27 cellular contexts compared by ENCODE assay signal in genomic region chr11:2168286-2169000, GRCh38. TPM values are rescaled to one million over a fixed set of nuclear protein-coding genes. Genes with fewer than 3 reads are reported as not detected.
DNase-seq lines count a peak whose midpoint lies in the region; FAIRE-seq and TF ChIP-seq lines count a peak whose summit lies in the region.
"Had no signal": no experiment of that assay in that cellular context is flagged by ENCODE, and none has a peak within 500 bp of the region (broad histone marks: within the 10 kb centered on the region; RNA-seq: fewer than 3 reads in every experiment).

No MANE protein-coding gene starts in this region.

- H3K23ac ChIP-seq in H1 (ENCODE audit: insufficient read length) = no peak overlapping the region

- POLR2A ChIA-PET in H1 (lab: Charles Lee; ENCODE audit: partially characterized antibody) (no interaction called here), Caco-2 (lab: Charles Lee) (no interaction called here)

- no peak overlapping the region for H3K56ac ChIP-seq in H1 (replicated peaks; ENCODE audit: insufficient read length, low read depth, low read length)

- no peak overlapping the region for H3K14ac ChIP-seq in H1 (ENCODE audit: insufficient read length)

- no peak overlapping the region for H2BK15ac ChIP-seq in H1 (ENCODE audit: low read length)

- H3K79me1 ChIP-seq in H1 (ENCODE audit: low read depth, low read length) = no peaks in the 10 kb centered on the region

- H3K36me3 ChIP-seq in mammary epithelial cell (ENCODE audit: insufficient read depth, low read length) = no peaks in the 10 kb centered on the region
- H3K36me3 ChIP-seq in H1 (ENCODE audit: control insufficient read depth in 2 of 4, insufficient read depth in 4 of 4, low read length in 3 of 4) = no peaks in the 10 kb centered on the region; a peak in 1 of 8 replicates
- H3K36me3 ChIP-seq in osteoblast (ENCODE audit: insufficient read depth, low read length) = no peaks in the 10 kb centered on the region
- no peaks in the 10 kb centered on the region for H3K36me3 ChIP-seq in Caco-2 (ENCODE audit: control insufficient read depth, insufficient read depth, low read length)
- no peaks in the 10 kb centered on the region for H3K36me3 ChIP-seq in hepatocyte (replicated peaks; ENCODE audit: insufficient read depth, low read depth)
- H3K36me3 ChIP-seq: BLaER1, SJSA1 had no signal

- no peak overlapping the region for H2AFZ ChIP-seq in mammary epithelial cell (ENCODE audit: low read depth, low read length)
- H2AFZ ChIP-seq in H1 (ENCODE audit: low read length) = no peak overlapping the region
- no peak overlapping the region for H2AFZ ChIP-seq in osteoblast (ENCODE audit: low read length)
- no peak overlapping the region for H2AFZ ChIP-seq in hepatocyte
- H2AFZ ChIP-seq: GM23248 had no signal

- TF ChIP-seq CTCF in mammary epithelial cell (conservative IDR thresholded peaks at IDR 0.05 in 1 of 2, IDR thresholded peaks at IDR 0.05 in 1 of 2; ENCODE audit: extremely low read depth in 1 of 2, insufficient read depth in 1 of 2, low read depth in 1 of 2, low read length in 2 of 2) (no peak), H1 (IDR thresholded peaks at IDR 0.05; ENCODE audit: control extremely low read depth in 1 of 3, insufficient read depth in 1 of 3, low read depth in 1 of 3, low read length in 3 of 3) (no peak), osteoblast (IDR thresholded peaks at IDR 0.05; ENCODE audit: extremely low read depth, low read depth, low read length) (no peak), Caco-2 (IDR thresholded peaks at IDR 0.05; ENCODE audit: insufficient read depth in 1 of 2, low read depth in 1 of 2, low read length in 1 of 2, severe bottlenecking in 1 of 2, unreplicated experiment in 1 of 2) (no peak), hepatocyte (IDR thresholded peaks at IDR 0.05; ENCODE audit: poor library complexity) (no peak)

- H3K4me2 ChIP-seq in mammary epithelial cell (ENCODE audit: insufficient read depth, low read depth, low read length) = no peak overlapping the region
- H3K4me2 ChIP-seq in H1 (ENCODE audit: insufficient read depth in 1 of 2, low read depth in 2 of 2, low read length in 2 of 2) = no peak overlapping the region
- no peak overlapping the region for H3K4me2 ChIP-seq in osteoblast (ENCODE audit: insufficient read depth, low read length)
- no peak overlapping the region for H3K4me2 ChIP-seq in hepatocyte
- H3K4me2 ChIP-seq: KMS-11 had no signal

- no peak overlapping the region for H4K91ac ChIP-seq in H1 (replicated peaks; ENCODE audit: insufficient read length, low read length)

- peak overlapping the region; percentile 51; the same call in 1 of the 2 replicates for H4K8ac ChIP-seq in H1 (ENCODE audit: extremely low read depth, insufficient read depth, low read length)

- TF ChIP-seq POLR2A in H1 (IDR thresholded peaks at IDR 0.05; ENCODE audit: control extremely low read depth in 1 of 2, low read depth in 2 of 2, low read length in 2 of 2) = no peak

- H4K5ac ChIP-seq in H1 (ENCODE audit: insufficient read length, low read depth, low read length) = no peak overlapping the region

- TF ChIP-seq RAD21 in H1 (IDR thresholded peaks at IDR 0.05 in 1 of 2, conservative IDR thresholded peaks at IDR 0.05 in 1 of 2; ENCODE audit: low read depth in 2 of 2, low read length in 2 of 2) = no peak

- intact Hi-C loops in mammary epithelial cell (cut with micrococcal nuclease) (no loop called here), Caco-2 (cut with micrococcal nuclease; ENCODE audit: unreplicated experiment) (no loop called here)

- H4K20me1 ChIP-seq in mammary epithelial cell (ENCODE audit: insufficient read depth, low read length) = no peaks in the 10 kb centered on the region
- H4K20me1 ChIP-seq in H1 (replicated peaks in 1 of 2; ENCODE audit: control insufficient read depth in 1 of 2, insufficient read depth in 2 of 2, low read length in 2 of 2) = no peaks in the 10 kb centered on the region
- no peaks in the 10 kb centered on the region for H4K20me1 ChIP-seq in osteoblast (ENCODE audit: insufficient read depth, low read length)
- no peaks in the 10 kb centered on the region for H4K20me1 ChIP-seq in hepatocyte (ENCODE audit: insufficient read depth, poor library complexity, severe bottlenecking)

- no peak overlapping the region for H2AK5ac ChIP-seq in H1 (ENCODE audit: low read depth, low read length)

- peaks cover 4% of the 10 kb centered on the region for H3K27me3 ChIP-seq in mammary epithelial cell (ENCODE audit: insufficient read depth, low read length)
- H3K27me3 ChIP-seq in H1 (replicated peaks in 1 of 4; ENCODE audit: control insufficient read depth in 3 of 4, extremely low read depth in 1 of 4, insufficient read depth in 3 of 4, low read length in 3 of 4) = peaks cover 0 to 14% (median 0%) of the 10 kb centered on the region in 4 experiments; a peak in 3 of 7 replicates
- H3K27me3 ChIP-seq in osteoblast (ENCODE audit: insufficient read depth, low read length) = no peaks in the 10 kb centered on the region
- no peaks in the 10 kb centered on the region for H3K27me3 ChIP-seq in Caco-2 (replicated peaks; ENCODE audit: control insufficient read depth, insufficient read depth, low read length)
- H3K27me3 ChIP-seq in hepatocyte = no peaks in the 10 kb centered on the region

- CTCF ChIA-PET in mammary epithelial cell (lab: Charles Lee; ENCODE audit: low non-redundant PET) = no interaction called here
- CTCF ChIA-PET in H1 (lab: Charles Lee; ENCODE audit: partially characterized antibody) = interaction anchor here (0.9 to 20.6 kb wide), 5 partner anchors 15 to 335 kb away, joined by 3 to 244 read pairs (median 5); partner anchors contain the start of gene INS
- CTCF ChIA-PET in Caco-2 (lab: Charles Lee) = interaction anchor here (0.6 to 11.5 kb wide), 5 partner anchors 12 to 252 kb away, joined by 4 to 168 read pairs (median 5); no protein-coding TSS in a partner anchor

- DNase-seq in T47D (ENCODE audit: low read depth in 1 of 2, low spot score in 1 of 2) (peak; percentile 29 to 57), mammary epithelial cell (no peak), H1 (ENCODE audit: low read depth in 1 of 2, low spot score in 2 of 2) (no peak), osteoblast (ENCODE audit: insufficient read length, low spot score, missing footprints) (peak; percentile 90), Caco-2 (no peak), NCI-H69 (lab: John Stamatoyannopoulos, UW) (no peak), hepatocyte (ENCODE audit: low spot score) (no peak)
- DNase-seq: CD4-positive, CD25-positive, alpha-beta regulatory T cell; GM23248; H9; HFFc6; MM.1S; NCI-H1694 treated with DMSO at 0.1 percent for 48 hours; NCI-H2081 treated with DMSO at 0.1 percent for 48 hours; NCI-H2171; NCI-H226; NCI-H510A; NCI-H748 treated with DMSO at 0.1 percent for 48 hours; Right ventricle myocardium superior had no signal

- H3K9me2 ChIP-seq in hepatocyte (replicated peaks; ENCODE audit: insufficient read depth) = no peaks in the 10 kb centered on the region

- H3K18ac ChIP-seq in H1 (ENCODE audit: extremely low read depth, low read length) = no peak overlapping the region

- no peak overlapping the region for H3K27ac Mint-ChIP-seq in Caco-2 (ENCODE audit: unreplicated experiment)
- H3K27ac Mint-ChIP-seq: CD4-positive, CD25-positive, alpha-beta regulatory T cell; H9; HFFc6; IgD-negative memory B cell had no signal

- no peak overlapping the region for H3K9ac ChIP-seq in mammary epithelial cell (ENCODE audit: insufficient read depth, low read length)
- H3K9ac ChIP-seq in H1 (replicated peaks in 1 of 4; ENCODE audit: extremely low read depth in 1 of 4, low read depth in 3 of 4, low read length in 3 of 4) = no peak overlapping the region; a peak in 1 of 7 replicates
- H3K9ac ChIP-seq: BLaER1, GM23248, KMS-11 had no signal

- no peaks in the 10 kb centered on the region for H3K4me1 Mint-ChIP-seq in Caco-2 (ENCODE audit: low read depth, unreplicated experiment)
- H3K4me1 Mint-ChIP-seq: CD4-positive, CD25-positive, alpha-beta regulatory T cell; IgD-negative memory B cell had no signal

- 64% methylated on average over 26 of the region's 33 CpGs for WGBS in mammary epithelial cell (ENCODE audit: low coverage, missing lambda C conversion rate)
- WGBS in H1 (ENCODE audit: extremely low coverage in 1 of 2, insufficient coverage in 1 of 2, insufficient read length in 1 of 2, insufficient replicate concordance in 2 of 2, low coverage in 1 of 2, low lambda C conversion rate in 2 of 2, missing lambda C conversion rate in 1 of 2), 2 experiments = 88% methylated on average over 24 of the region's 33 CpGs; no CpG with 5 or more reads in 1 of the 2 experiments
- WGBS in hepatocyte (ENCODE audit: low lambda C conversion rate, missing lambda C conversion rate) = 94% methylated on average over 31 of the region's 33 CpGs

- H3K79me2 ChIP-seq in mammary epithelial cell (ENCODE audit: insufficient read depth, low read length) (no peaks in the 10 kb centered on the region), H1 (ENCODE audit: control insufficient read depth in 1 of 2, insufficient read depth in 2 of 2, low read length in 2 of 2) (no peaks in the 10 kb centered on the region), osteoblast (ENCODE audit: insufficient read depth, low read length) (no peaks in the 10 kb centered on the region), hepatocyte (no peaks in the 10 kb centered on the region)

- dilution Hi-C loops in mammary epithelial cell (cut with HindIII; ENCODE audit: low sequenced_read_pairs) = no loop called here

- H3K4me1 ChIP-seq in mammary epithelial cell (ENCODE audit: insufficient read depth, low read length) (peaks cover 3% of the 10 kb centered on the region), H1 (replicated peaks in 1 of 4; ENCODE audit: control insufficient read depth in 3 of 4, insufficient read depth in 4 of 4, low read length in 3 of 4) (peaks cover 0 to 6% (median 1%) of the 10 kb centered on the region in 4 experiments; a peak in 2 of 7 replicates), osteoblast (ENCODE audit: insufficient read depth, low read length) (no peaks in the 10 kb centered on the region), Caco-2 (peaks cover 10% of the 10 kb centered on the region), hepatocyte (ENCODE audit: insufficient read depth) (peaks cover 5% of the 10 kb centered on the region)
- H3K4me1 ChIP-seq: SJSA1 had no signal

- H3K27me3 Mint-ChIP-seq in Caco-2 (ENCODE audit: insufficient read depth, unreplicated experiment) = no peaks in the 10 kb centered on the region
- H3K27me3 Mint-ChIP-seq: CD4-positive, CD25-positive, alpha-beta regulatory T cell had no signal

- H3K23me2 ChIP-seq in H1 (ENCODE audit: low read depth, low read length) = no peaks in the 10 kb centered on the region

- H2BK5ac ChIP-seq in H1 (ENCODE audit: low read depth, low read length) = no peak overlapping the region

- H3K4me3 Mint-ChIP-seq in Caco-2 (ENCODE audit: unreplicated experiment) = no peak overlapping the region
- H3K4me3 Mint-ChIP-seq: CD4-positive, CD25-positive, alpha-beta regulatory T cell; H9; HFFc6 had no signal

- H3K9me3 ChIP-seq in mammary epithelial cell (replicated peaks; ENCODE audit: insufficient read depth, low read length) (no peaks in the 10 kb centered on the region), H1 (ENCODE audit: insufficient read depth in 2 of 2, low read depth in 1 of 2, low read length in 1 of 2) (no peaks in the 10 kb centered on the region), osteoblast (ENCODE audit: low read depth, low read length) (no peaks in the 10 kb centered on the region), Caco-2 (no peaks in the 10 kb centered on the region), hepatocyte (ENCODE audit: low read depth) (no peaks in the 10 kb centered on the region)
- H3K9me3 ChIP-seq: BLaER1, SJSA1 had no signal

- H2BK120ac ChIP-seq in H1 (replicated peaks; ENCODE audit: low read depth, low read length) = no peak overlapping the region

- no peak for TF ChIP-seq EP300 in H1 (IDR thresholded peaks at IDR 0.05; ENCODE audit: borderline replicate concordance in 1 of 2, low read depth in 2 of 2, low read length in 2 of 2)

- H3K9me3 Mint-ChIP-seq in Caco-2 (ENCODE audit: unreplicated experiment) = no peaks in the 10 kb centered on the region
- H3K9me3 Mint-ChIP-seq: CD4-positive, CD25-positive, alpha-beta regulatory T cell; H9; HFFc6; IgD-negative memory B cell had no signal

- H3K4me3 ChIP-seq in mammary epithelial cell (replicated peaks in 1 of 3; ENCODE audit: insufficient read depth in 1 of 3, low read depth in 2 of 3, low read length in 3 of 3) (no peak overlapping the region), H1 (ENCODE audit: extremely low read depth in 1 of 4, insufficient read depth in 2 of 4, low read depth in 3 of 4, low read length in 4 of 4) (no peak overlapping the region), osteoblast (ENCODE audit: insufficient read depth, low read length) (no peak overlapping the region), Caco-2 (ENCODE audit: low read depth, low read length) (no peak overlapping the region), hepatocyte (no peak overlapping the region)
- H3K4me3 ChIP-seq: BLaER1, GM23248, SJSA1 had no signal

- no peaks in the 10 kb centered on the region for H3K36me3 Mint-ChIP-seq in Caco-2 (ENCODE audit: insufficient read depth, unreplicated experiment)
- H3K36me3 Mint-ChIP-seq: CD4-positive, CD25-positive, alpha-beta regulatory T cell; IgD-negative memory B cell had no signal

- in situ Hi-C loops in T47D (cut with HindIII; ENCODE audit: low pct_unique_long_range_greater_than_20kb, low sequenced_read_pairs) (no loop called here), mammary epithelial cell (cut with MboI; ENCODE audit: low sequenced_read_pairs in 2 of 2) (loop anchor here in 1 of 2 donors (25.0 kb wide), 1 partner anchor 481 kb away; the partner anchor contains the start of gene KRTAP5-6)

- H3K27ac ChIP-seq in mammary epithelial cell (ENCODE audit: insufficient read depth, low read depth, low read length) (no peak overlapping the region), H1 (ENCODE audit: low read depth, low read length) (no peak overlapping the region), osteoblast (ENCODE audit: low read depth, low read length) (no peak overlapping the region), hepatocyte (no peak overlapping the region)
- H3K27ac ChIP-seq: BLaER1, GM23248, KMS-11, SJSA1 had no signal

- FAIRE-seq in H1 (lab: Jason Lieb, UNC) = no peak
- FAIRE-seq: D721Med, G401.6 had no signal

- no TSS peak for BruUV-seq in mammary epithelial cell (replicated peaks; lab: Mats Ljungman, UMichigan)
- no TSS peak for BruUV-seq in Caco-2 (replicated peaks; lab: Mats Ljungman, UMichigan)

- H2BK12ac ChIP-seq in H1 (ENCODE audit: low read depth, low read length) = no peak overlapping the region

- H2BK20ac ChIP-seq in H1 (ENCODE audit: low read length) = no peak overlapping the region

- no peak overlapping the region for H3K4ac ChIP-seq in H1 (replicated peaks; ENCODE audit: insufficient read length, low read depth, low read length)

RNA-seq across cellular contexts. Expression of gene TH, which starts 3.2 kb away (rescaled TPM):
- total RNA-seq in mammary epithelial cell (under 1 TPM in 1 of 2 donors, not detected in 1; 0.61 TPM), osteoblast (under 0.01 TPM in 1 of 2 replicates, not detected in the other), Caco-2 (2022) (not detected in 2 replicates), hepatocyte (0.92 and 2.6 TPM in 2 replicates)
- polyA plus RNA-seq in mammary epithelial cell (0.16 TPM), H1 (2011; rRNA removed) (0.09 and 0.16 TPM in 2 replicates), hepatocyte (5.6 and 15.3 TPM in 2 replicates)
- polyA minus RNA-seq in mammary epithelial cell = not detected
- total RNA-seq in H1 (2021; fragmentation: NEBNext Ultra II Directional; extraction: Animal tissue kit (Norgen Biotek cat#: 25700)) = not detected in 2 replicates
- 0.09 TPM for polyA plus RNA-seq in H1 (2011; cell fraction: cytosol; rRNA removed)
- 0.11 TPM for polyA plus RNA-seq in H1 (2011; cell fraction: nucleus; rRNA removed)
- polyA plus RNA-seq in H1 (2012, experiment 1 of 2) = 0.11 TPM in 1 of 4 replicates, not detected in the others
- polyA plus RNA-seq in H1 (2012, experiment 2 of 2) = not detected
- polyA plus RNA-seq in H1 (2013, experiment 1 of 2) = not detected
- not detected for polyA plus RNA-seq in H1 (2013, experiment 2 of 2)
- polyA minus RNA-seq in H1 (2011; rRNA and poly(A)+ RNA removed) = not detected in 2 replicates
- polyA minus RNA-seq in H1 (2011; cell fraction: cytosol; rRNA and poly(A)+ RNA removed) = not detected
- not detected for polyA minus RNA-seq in H1 (2011; cell fraction: nucleus; rRNA and poly(A)+ RNA removed)
- total RNA-seq: CD4-positive, CD25-positive, alpha-beta regulatory T cell; GM23248; H9; HFFc6; Right ventricle myocardium superior; SJSA1 had no signal
- polyA plus RNA-seq: CD4-positive, CD25-positive, alpha-beta regulatory T cell; GM23248; IgD-negative memory B cell had no signal

RNA-seq across cellular contexts. Expression of gene INS, which starts 7.4 kb away (rescaled TPM):
- not detected for total RNA-seq in mammary epithelial cell
- not detected for polyA plus RNA-seq in mammary epithelial cell
- polyA minus RNA-seq in mammary epithelial cell = not detected
- total RNA-seq in H1 (2021; fragmentation: NEBNext Ultra II Directional; extraction: Animal tissue kit (Norgen Biotek cat#: 25700)) = not detected in 2 replicates
- not detected in 2 replicates for polyA plus RNA-seq in H1 (2011; rRNA removed)
- not detected for polyA plus RNA-seq in H1 (2011; cell fraction: cytosol; rRNA removed)
- polyA plus RNA-seq in H1 (2011; cell fraction: nucleus; rRNA removed) = not detected
- polyA plus RNA-seq in H1 (2012, experiment 1 of 2) = not detected in 4 replicates
- polyA plus RNA-seq in H1 (2012, experiment 2 of 2) = not detected
- not detected for polyA plus RNA-seq in H1 (2013, experiment 1 of 2)
- polyA plus RNA-seq in H1 (2013, experiment 2 of 2) = not detected
- polyA minus RNA-seq in H1 (2011; rRNA and poly(A)+ RNA removed) = not detected in 2 replicates
- polyA minus RNA-seq in H1 (2011; cell fraction: cytosol; rRNA and poly(A)+ RNA removed) = not detected
- polyA minus RNA-seq in H1 (2011; cell fraction: nucleus; rRNA and poly(A)+ RNA removed) = not detected
- total RNA-seq in osteoblast = not detected in 2 replicates
- total RNA-seq in Caco-2 (2022) = not detected in 2 replicates
- total RNA-seq in hepatocyte = not detected in 2 replicates
- polyA plus RNA-seq in hepatocyte = not detected in 2 replicates
- total RNA-seq: A172; CD4-positive, CD25-positive, alpha-beta regulatory T cell; GM23248; H9; HFFc6; Right ventricle myocardium superior; RPMI7951; SJSA1 had no signal
- polyA plus RNA-seq: CD4-positive, CD25-positive, alpha-beta regulatory T cell; GM23248; IgD-negative memory B cell had no signal

RNA-seq across cellular contexts. Expression of gene IGF2, which starts 29.3 kb away (rescaled TPM):
- total RNA-seq in mammary epithelial cell (under 1 TPM in 1 of 2 donors, not detected in 1; under 0.01 TPM), osteoblast (53.9 and 68.8 TPM in 2 replicates), Caco-2 (2022) (1,375 and 1,397 TPM in 2 replicates), hepatocyte (1,323 and 1,507 TPM in 2 replicates)
- polyA plus RNA-seq in mammary epithelial cell (0.01 TPM), H1 (2011; rRNA removed) (0.74 and 2.0 TPM in 2 replicates), hepatocyte (2,911 and 3,175 TPM in 2 replicates)
- not detected for polyA minus RNA-seq in mammary epithelial cell
- 1.3 and 1.5 TPM in 2 replicates for total RNA-seq in H1 (2021; fragmentation: NEBNext Ultra II Directional; extraction: Animal tissue kit (Norgen Biotek cat#: 25700))
- polyA plus RNA-seq in H1 (2011; cell fraction: cytosol; rRNA removed) = 1.1 TPM
- polyA plus RNA-seq in H1 (2011; cell fraction: nucleus; rRNA removed) = 0.37 TPM
- 1.6 to 3.2 TPM (median 2.7 TPM) in 4 replicates for polyA plus RNA-seq in H1 (2012, experiment 1 of 2)
- 1.00 TPM for polyA plus RNA-seq in H1 (2012, experiment 2 of 2)
- 2.0 TPM for polyA plus RNA-seq in H1 (2013, experiment 1 of 2)
- 2.6 TPM for polyA plus RNA-seq in H1 (2013, experiment 2 of 2)
- 0.20 and 0.57 TPM in 2 replicates for polyA minus RNA-seq in H1 (2011; rRNA and poly(A)+ RNA removed)
- polyA minus RNA-seq in H1 (2011; cell fraction: cytosol; rRNA and poly(A)+ RNA removed) = 0.88 TPM
- 0.70 TPM for polyA minus RNA-seq in H1 (2011; cell fraction: nucleus; rRNA and poly(A)+ RNA removed)
- total RNA-seq: GM23248, RPMI7951 had no signal
- polyA plus RNA-seq: CD4-positive, CD25-positive, alpha-beta regulatory T cell; IgD-negative memory B cell had no signal

Comparison
In these comparisons a context has a peak if more than half of its experiments do, and no peak if none do; other contexts are left out.
1. DNase-seq: peak in T47D (2 of 2) and osteoblast (single experiment); none in mammary epithelial cell (single experiment), H1 (0 of 2), Caco-2 (0 of 2), NCI-H69 (single experiment) and hepatocyte (single experiment).
2. RNA of gene IGF2, which starts 29.3 kb away (total RNA-seq): 1,323 to 1,507 TPM in hepatocyte, 1,375 to 1,397 TPM in Caco-2 and 53.9 to 68.8 TPM in osteoblast; 1.3 to 1.5 TPM in H1 and under 0.01 TPM in mammary epithelial cell; every median in the first group is over 10 times any median in the second.